22 cellular contexts compared by ENCODE assay signal in genomic region chr16:88068476-88069396, GRCh38.
DNase-seq lines count a peak whose midpoint lies in the region; ATAC-seq, FAIRE-seq and TF ChIP-seq lines count a peak whose summit lies in the region.
"Had no signal": no experiment of that assay in that cellular context is flagged by ENCODE, and none has a peak within 500 bp of the region (broad histone marks: within the 10 kb centered on the region; RNA-seq: fewer than 3 reads in every experiment).

No MANE protein-coding gene starts in this region.

- H3K36me3 ChIP-seq in BLaER1 (peaks cover 19% of the 10 kb centered on the region), GM12878 (ENCODE audit: control insufficient read depth in 2 of 2, insufficient read depth in 2 of 2, low read length in 1 of 2) (peaks cover 0 to 1% of the 10 kb centered on the region in 2 experiments; a peak in 2 of 4 replicates), uterus (no peaks in the 10 kb centered on the region)

- no peak overlapping the region for H3K4ac ChIP-seq in H9 (ENCODE audit: low read depth, low read length)

- H2AFZ ChIP-seq in H9 (ENCODE audit: low read length) (no peak overlapping the region), GM12878 (ENCODE audit: control insufficient read depth, low read depth, low read length) (no peak overlapping the region)

- H3K4me3 ChIP-seq in BLaER1, result peak overlapping the region; percentile 54
- H3K4me3 ChIP-seq in GM12878, result peak overlapping the region; percentile 11; the same call in 1 of the 2 replicates
- no peak overlapping the region for H3K4me3 ChIP-seq in uterus
- H3K4me3 ChIP-seq: lung, right lobe of liver, thyroid gland had no signal

- H3K27me3 ChIP-seq in BLaER1 (no peaks in the 10 kb centered on the region), H9 (ENCODE audit: insufficient read depth, low read length) (no peaks in the 10 kb centered on the region), GM12878 (replicated peaks in 1 of 2; ENCODE audit: control insufficient read depth in 2 of 2, insufficient read depth in 2 of 2, low read length in 1 of 2) (no peaks in the 10 kb centered on the region), uterus (no peaks in the 10 kb centered on the region)
- H3K27me3 ChIP-seq: right lobe of liver, thyroid gland had no signal

- H3K27ac ChIP-seq in BLaER1 (peak overlapping the region; percentile 91), H9 (ENCODE audit: insufficient read length, low read depth, low read length) (no peak overlapping the region), GM12878 (ENCODE audit: control insufficient read depth, insufficient read depth) (peak overlapping the region; percentile 54), uterus (no peak overlapping the region)
- H3K27ac ChIP-seq: right lobe of liver, thyroid gland had no signal

- H3K14ac ChIP-seq in H9 (ENCODE audit: insufficient read depth, low read length), result no peak overlapping the region; the same call in 1 of the 2 replicates

- in situ Hi-C loops in GM12878 (cut with MboI), result no loop called here

- no peak for DNase-seq in H9
- no peak for DNase-seq in GM12878 (ENCODE audit: low read depth, low spot score)
- DNase-seq in memory B cell (ENCODE audit: low spot score in 2 of 2), result no peak
- DNase-seq in NK-92 (lab: John Stamatoyannopoulos, UW; ENCODE audit: unreplicated experiment), result no peak
- no peak for DNase-seq in HUDEP-2 (lab: John Stamatoyannopoulos, UW; ENCODE audit: unreplicated experiment in 76 of 76)
- DNase-seq in uterus, result no peak
- no peak for DNase-seq in central memory CD4-positive, alpha-beta T cell
- DNase-seq: activated CD4-positive, alpha-beta T cell treated with anti-CD3 and anti-CD28 coated beads for 4 hours; CD8-positive, alpha-beta T cell; DMS53; immature natural killer cell; NCI-H1105 treated with DMSO at 0.1 percent for 48 hours; NCI-H2081 treated with DMSO at 0.1 percent for 48 hours; NCI-H510A; SHP77 treated with DMSO at 0.1 percent for 48 hours; thyroid gland had no signal

- ATAC-seq in GM12878 (no peak), memory B cell (ENCODE audit: low read depth) (no peak)
- ATAC-seq: CD8-positive, alpha-beta T cell had no signal

- no peak overlapping the region for H4K8ac ChIP-seq in H9 (replicated peaks; ENCODE audit: insufficient read length, low read depth, low read length)

- SMC1A ChIA-PET in GM12878 (lab: Charles Lee; ENCODE audit: uncharacterized antibody, unreplicated experiment), result no interaction called here

- H3K79me2 ChIP-seq in H9 (ENCODE audit: insufficient read depth, low read length) (no peaks in the 10 kb centered on the region), GM12878 (ENCODE audit: control insufficient read depth, insufficient read depth, low read length) (no peaks in the 10 kb centered on the region)

- no peak overlapping the region for H4K5ac ChIP-seq in H9 (ENCODE audit: insufficient read length, low read depth, low read length)

- H3T11ph ChIP-seq in H9 (ENCODE audit: low read length), result no peak overlapping the region

- H3K4me2 ChIP-seq in BLaER1, result peak overlapping the region; percentile 91
- no peak overlapping the region for H3K4me2 ChIP-seq in H9 (ENCODE audit: insufficient read depth, insufficient read length, low read length)
- peak overlapping the region; percentile 79; the same call in 1 of the 2 replicates for H3K4me2 ChIP-seq in GM12878 (ENCODE audit: control insufficient read depth, insufficient read depth)

- RAD21 ChIA-PET in GM12878 (lab: Charles Lee; ENCODE audit: unreplicated experiment), result no interaction called here

- no peak overlapping the region for H2BK12ac ChIP-seq in H9 (ENCODE audit: insufficient read length, low read depth, low read length)

- no peak for FAIRE-seq in GM12878 (lab: Jason Lieb, UNC)
- FAIRE-seq: endothelial cell of umbilical vein, TTC549 had no signal

- TSS peak; percentile 97 for BruUV-seq in GM12878 (replicated peaks; lab: Mats Ljungman, UMichigan)

- no peak overlapping the region for H2BK15ac ChIP-seq in H9 (ENCODE audit: low read depth, low read length)

- no peak overlapping the region for H2BK120ac ChIP-seq in H9 (ENCODE audit: low read depth, low read length, poor library complexity, severe bottlenecking)

- H3K27ac Mint-ChIP-seq in H9, result peak overlapping the region in 1 of 3 experiments; percentile 16; a peak in 2 of 7 replicates
- H3K27ac Mint-ChIP-seq in memory B cell, result peak overlapping the region; percentile 99
- H3K27ac Mint-ChIP-seq: activated naive CD8-positive, alpha-beta T cell had no signal

- H3K4me3 Mint-ChIP-seq in H9 (no peak overlapping the region), memory B cell (peak overlapping the region; percentile 72)
- H3K4me3 Mint-ChIP-seq: activated naive CD8-positive, alpha-beta T cell; CD8-positive, alpha-beta T cell; immature natural killer cell had no signal

- H3K79me1 ChIP-seq in H9 (ENCODE audit: insufficient read depth, low read depth, low read length, poor library complexity, severe bottlenecking), result no peaks in the 10 kb centered on the region

- peaks cover 7% of the 10 kb centered on the region; the same call in 1 of the 2 replicates for H4K20me1 ChIP-seq in BLaER1
- H4K20me1 ChIP-seq in H9 (ENCODE audit: control insufficient read depth, insufficient read depth, insufficient read length), result no peaks in the 10 kb centered on the region
- H4K20me1 ChIP-seq in GM12878 (ENCODE audit: control insufficient read depth, insufficient read depth), result no peaks in the 10 kb centered on the region

- CTCF ChIA-PET in GM12878 (lab: Yijun Ruan, JAX), result no interaction called here

- H3K36me3 Mint-ChIP-seq in H9 (ENCODE audit: insufficient read depth in 1 of 3, low read depth in 3 of 3) (peaks cover 8 to 24% (median 8%) of the 10 kb centered on the region in 3 experiments; a peak in 6 of 7 replicates), memory B cell (peaks cover 18% of the 10 kb centered on the region)

- POLR2A ChIA-PET in GM12878 (lab: Charles Lee), result interaction anchor here (0.6 kb wide), 1 partner anchor 194 kb away, joined by 4 read pairs; no protein-coding TSS in a partner anchor

- no peaks in the 10 kb centered on the region for H3K9me3 ChIP-seq in BLaER1
- no peaks in the 10 kb centered on the region for H3K9me3 ChIP-seq in H9 (ENCODE audit: control insufficient read depth, low read depth, low read length)
- H3K9me3 ChIP-seq in GM12878 (replicated peaks; ENCODE audit: control insufficient read depth, insufficient read depth, low read length), result no peaks in the 10 kb centered on the region
- no peaks in the 10 kb centered on the region for H3K9me3 ChIP-seq in uterus
- H3K9me3 ChIP-seq: right lobe of liver, thyroid gland had no signal

- WGBS in H9 (ENCODE audit: extremely low coverage, insufficient read length, low lambda C conversion rate), result no CpG with 5 or more reads among the region's 27 CpGs
- WGBS in GM12878 (ENCODE audit: insufficient coverage, insufficient replicate concordance, low lambda C conversion rate, missing lambda C conversion rate), result 99% methylated on average over 20 of the region's 27 CpGs

- H3K4me1 ChIP-seq in BLaER1, result peaks cover 93% of the 10 kb centered on the region
- no peaks in the 10 kb centered on the region for H3K4me1 ChIP-seq in H9 (ENCODE audit: insufficient read depth, low read length)
- H3K4me1 ChIP-seq in GM12878 (ENCODE audit: control insufficient read depth, insufficient read depth, low read length), result peaks cover 19% of the 10 kb centered on the region
- no peaks in the 10 kb centered on the region for H3K4me1 ChIP-seq in uterus
- H3K4me1 ChIP-seq: right lobe of liver, thyroid gland had no signal

- H3K4me1 Mint-ChIP-seq in H9 (peaks cover 4 to 6% of the 10 kb centered on the region in 2 experiments), memory B cell (peaks cover 16% of the 10 kb centered on the region)

- peak overlapping the region; percentile 71 for H3K9ac ChIP-seq in BLaER1
- H3K9ac ChIP-seq in H9 (ENCODE audit: extremely low read depth, insufficient read length, low read length), result no peak overlapping the region
- H3K9ac ChIP-seq in GM12878 (ENCODE audit: control insufficient read depth, insufficient read depth, low read length), result no peak overlapping the region; the same call in 1 of the 2 replicates

- H3K23me2 ChIP-seq in H9 (ENCODE audit: insufficient read length, low read depth, low read length, poor library complexity, severe bottlenecking), result no peaks in the 10 kb centered on the region

- H2BK20ac ChIP-seq in H9 (ENCODE audit: low read depth, low read length, poor library complexity, severe bottlenecking), result no peak overlapping the region

- TF ChIP-seq CTCF in H9 (conservative IDR thresholded peaks at IDR 0.05), result peak; percentile 28
- TF ChIP-seq CTCF in GM12878 (IDR thresholded peaks at IDR 0.05 in 2 of 3, conservative IDR thresholded peaks at IDR 0.05 in 1 of 3; ENCODE audit: control insufficient read depth in 2 of 3, extremely low read depth in 1 of 3, insufficient read depth in 1 of 3, low read depth in 3 of 3, low read length in 3 of 3), result no peak
- TF ChIP-seq CTCF in uterus (IDR thresholded peaks at IDR 0.05), result no peak

- intact Hi-C loops in GM12878 (cut with micrococcal nuclease; ENCODE audit: unreplicated experiment) (no loop called here), uterus (cut with DNase I; ENCODE audit: low total_unique reads) (no loop called here)

- H3K18ac ChIP-seq in H9 (ENCODE audit: insufficient read length, low read depth, low read length), result no peak overlapping the region

- no peak overlapping the region for H4K91ac ChIP-seq in H9 (ENCODE audit: insufficient read length, low read depth, low read length)

- no peak for TF ChIP-seq POLR2A in GM12878 (IDR thresholded peaks at IDR 0.05; ENCODE audit: low read depth, low read length)
- no peak for TF ChIP-seq POLR2A in uterus (IDR thresholded peaks at IDR 0.05)

- H2AK5ac ChIP-seq in H9 (ENCODE audit: insufficient read length, low read length), result no peak overlapping the region

- no peak for TF ChIP-seq EP300 in GM12878 (IDR thresholded peaks at IDR 0.05; ENCODE audit: borderline replicate concordance in 1 of 2, control insufficient read depth in 1 of 2, low read depth in 2 of 2, low read length in 2 of 2)

- H3K23ac ChIP-seq in H9 (ENCODE audit: insufficient read length, low read depth, low read length), result no peak overlapping the region

- no peak overlapping the region for H2BK5ac ChIP-seq in H9 (ENCODE audit: insufficient read length, low read length)

- H3K27me3 Mint-ChIP-seq in H9 (ENCODE audit: low read depth), result no peaks in the 10 kb centered on the region
- no peaks in the 10 kb centered on the region for H3K27me3 Mint-ChIP-seq in memory B cell
- H3K27me3 Mint-ChIP-seq: activated naive CD8-positive, alpha-beta T cell had no signal

- H3K56ac ChIP-seq in H9 (ENCODE audit: insufficient read length, low read depth, low read length), result no peak overlapping the region

- TF ChIP-seq RAD21 in GM12878 (IDR thresholded peaks at IDR 0.05; ENCODE audit: insufficient read depth, low read depth, low read length), result no peak

- H3K9me3 Mint-ChIP-seq in H9, result no peaks in the 10 kb centered on the region; a peak in 1 of 5 replicates
- no peaks in the 10 kb centered on the region for H3K9me3 Mint-ChIP-seq in memory B cell
- H3K9me3 Mint-ChIP-seq: CD8-positive, alpha-beta T cell; immature natural killer cell had no signal

Comparison
In these comparisons a context has a peak if more than half of its experiments do, and no peak if none do; other contexts are left out.
1. H3K27ac ChIP-seq: peak in BLaER1 (single experiment) and GM12878 (single experiment); none in H9 (single experiment) and uterus (0 of 2).
2. H3K4me3 ChIP-seq: peak in BLaER1 (single experiment) and GM12878 (single experiment); none in uterus (0 of 2).